1 cellular context compared by ENCODE assay signal in the genomic region with DNA sequence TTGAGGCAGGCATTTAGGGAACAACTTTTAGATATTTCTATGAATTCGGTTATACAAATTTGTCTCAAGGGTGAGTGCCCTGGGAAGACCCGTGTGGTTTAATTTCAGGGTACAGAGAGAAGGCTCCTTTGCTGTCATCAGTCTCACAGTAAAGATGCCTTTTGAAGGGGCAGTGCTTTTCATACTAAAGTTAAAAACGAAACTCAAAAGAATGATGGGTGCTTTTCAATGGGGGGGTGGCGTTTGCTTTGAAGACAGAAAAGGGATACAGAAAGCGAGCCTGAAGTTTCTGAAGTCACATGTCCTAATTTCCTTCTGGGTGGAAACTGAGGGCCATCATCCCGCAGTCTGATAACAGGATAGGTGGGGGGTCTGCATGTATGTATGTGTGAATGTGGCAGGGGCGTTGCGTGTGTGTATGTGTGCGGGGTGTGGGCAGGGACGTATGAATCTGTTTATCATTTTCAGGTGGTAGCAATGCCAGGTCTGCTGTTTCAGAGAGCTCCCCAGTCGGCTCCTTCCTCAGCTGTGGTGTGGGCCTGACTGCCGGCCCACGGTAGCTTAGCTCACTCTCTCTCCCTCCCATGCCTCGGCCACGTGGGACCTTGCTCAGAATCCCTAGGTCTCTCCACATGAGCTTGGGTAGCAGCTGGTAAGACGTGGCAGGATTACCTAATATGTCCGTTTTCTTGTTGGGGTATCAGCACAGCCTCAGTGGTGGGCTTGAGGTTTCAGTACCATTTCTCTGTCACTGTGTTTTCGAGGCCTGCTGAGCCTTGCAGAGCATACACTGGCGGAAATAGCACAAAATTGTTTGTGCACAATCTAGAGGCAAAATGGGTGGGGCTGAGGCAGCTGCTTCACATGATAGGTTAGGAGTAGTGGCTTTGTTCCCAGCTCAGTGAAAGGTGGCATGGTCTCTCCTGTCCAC.
TF ChIP-seq lines count a peak whose summit lies in the region.

No MANE protein-coding gene starts in this region.

TF ChIP-seq in K562, 482 proteins besides CTCF, POLR2A, EP300 and RAD21 (continued from another document and continues in another):
- no peak for TF ChIP-seq ID3 (CRISPR knock-in tag; IDR thresholded peaks at IDR 0.05)
- TF ChIP-seq ID3 (tag; IDR thresholded peaks at IDR 0.05), result no peak
- TF ChIP-seq BRD9 (IDR thresholded peaks at IDR 0.05; ENCODE audit: low read depth, partially characterized antibody), result no peak
- TF ChIP-seq SIX5 (IDR thresholded peaks at IDR 0.05; ENCODE audit: borderline replicate concordance in 1 of 2, insufficient read depth in 1 of 2, low read depth in 1 of 2, low read length in 2 of 2), result no peak
- no peak for TF ChIP-seq MXI1 (IDR thresholded peaks at IDR 0.05; ENCODE audit: low read depth, low read length)
- no peak for TF ChIP-seq TCFL5 (CRISPR knock-in tag; conservative IDR thresholded peaks at IDR 0.05)
- TF ChIP-seq, protein P1, sequence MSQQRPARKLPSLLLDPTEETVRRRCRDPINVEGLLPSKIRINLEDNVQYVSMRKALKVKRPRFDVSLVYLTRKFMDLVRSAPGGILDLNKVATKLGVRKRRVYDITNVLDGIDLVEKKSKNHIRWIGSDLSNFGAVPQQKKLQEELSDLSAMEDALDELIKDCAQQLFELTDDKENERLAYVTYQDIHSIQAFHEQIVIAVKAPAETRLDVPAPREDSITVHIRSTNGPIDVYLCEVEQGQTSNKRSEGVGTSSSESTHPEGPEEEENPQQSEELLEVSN (IDR thresholded peaks at IDR 0.05; ENCODE audit: borderline replicate concordance in 1 of 2, extremely low read depth in 1 of 2, insufficient read depth in 1 of 2, insufficient read length in 1 of 2, low read depth in 1 of 2, low read length in 1 of 2, poor library complexity in 1 of 2, severe bottlenecking in 1 of 2), result peak in 1 of 2 experiments; percentile 27
- no peak for TF ChIP-seq SPI1 (IDR thresholded peaks at IDR 0.05; ENCODE audit: borderline replicate concordance, low read depth, low read length)
- TF ChIP-seq ESRRA (IDR thresholded peaks at IDR 0.05; ENCODE audit: borderline replicate concordance, low read depth), result no peak
- TF ChIP-seq, protein P2, sequence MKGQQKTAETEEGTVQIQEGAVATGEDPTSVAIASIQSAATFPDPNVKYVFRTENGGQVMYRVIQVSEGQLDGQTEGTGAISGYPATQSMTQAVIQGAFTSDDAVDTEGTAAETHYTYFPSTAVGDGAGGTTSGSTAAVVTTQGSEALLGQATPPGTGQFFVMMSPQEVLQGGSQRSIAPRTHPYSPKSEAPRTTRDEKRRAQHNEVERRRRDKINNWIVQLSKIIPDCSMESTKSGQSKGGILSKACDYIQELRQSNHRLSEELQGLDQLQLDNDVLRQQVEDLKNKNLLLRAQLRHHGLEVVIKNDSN (CRISPR knock-in tag; IDR thresholded peaks at IDR 0.05), result peak; percentile 15; the same call in 1 of the 2 replicates
- no peak for TF ChIP-seq ZNF79 (CRISPR knock-in tag; IDR thresholded peaks at IDR 0.05; ENCODE audit: low read depth)
- TF ChIP-seq ZBTB17 (CRISPR knock-in tag; IDR thresholded peaks at IDR 0.05), result 0 out of 2 replicates have a peak, but pooled peaks have one; percentile 18
- no peak for TF ChIP-seq ZBTB8A (IDR thresholded peaks at IDR 0.05; ENCODE audit: partially characterized antibody)
- TF ChIP-seq THRAP3 (IDR thresholded peaks at IDR 0.05; ENCODE audit: borderline replicate concordance), result no peak
- TF ChIP-seq NR3C1 (CRISPR knock-in tag; IDR thresholded peaks at IDR 0.05), result no peak
- TF ChIP-seq, protein P3, sequence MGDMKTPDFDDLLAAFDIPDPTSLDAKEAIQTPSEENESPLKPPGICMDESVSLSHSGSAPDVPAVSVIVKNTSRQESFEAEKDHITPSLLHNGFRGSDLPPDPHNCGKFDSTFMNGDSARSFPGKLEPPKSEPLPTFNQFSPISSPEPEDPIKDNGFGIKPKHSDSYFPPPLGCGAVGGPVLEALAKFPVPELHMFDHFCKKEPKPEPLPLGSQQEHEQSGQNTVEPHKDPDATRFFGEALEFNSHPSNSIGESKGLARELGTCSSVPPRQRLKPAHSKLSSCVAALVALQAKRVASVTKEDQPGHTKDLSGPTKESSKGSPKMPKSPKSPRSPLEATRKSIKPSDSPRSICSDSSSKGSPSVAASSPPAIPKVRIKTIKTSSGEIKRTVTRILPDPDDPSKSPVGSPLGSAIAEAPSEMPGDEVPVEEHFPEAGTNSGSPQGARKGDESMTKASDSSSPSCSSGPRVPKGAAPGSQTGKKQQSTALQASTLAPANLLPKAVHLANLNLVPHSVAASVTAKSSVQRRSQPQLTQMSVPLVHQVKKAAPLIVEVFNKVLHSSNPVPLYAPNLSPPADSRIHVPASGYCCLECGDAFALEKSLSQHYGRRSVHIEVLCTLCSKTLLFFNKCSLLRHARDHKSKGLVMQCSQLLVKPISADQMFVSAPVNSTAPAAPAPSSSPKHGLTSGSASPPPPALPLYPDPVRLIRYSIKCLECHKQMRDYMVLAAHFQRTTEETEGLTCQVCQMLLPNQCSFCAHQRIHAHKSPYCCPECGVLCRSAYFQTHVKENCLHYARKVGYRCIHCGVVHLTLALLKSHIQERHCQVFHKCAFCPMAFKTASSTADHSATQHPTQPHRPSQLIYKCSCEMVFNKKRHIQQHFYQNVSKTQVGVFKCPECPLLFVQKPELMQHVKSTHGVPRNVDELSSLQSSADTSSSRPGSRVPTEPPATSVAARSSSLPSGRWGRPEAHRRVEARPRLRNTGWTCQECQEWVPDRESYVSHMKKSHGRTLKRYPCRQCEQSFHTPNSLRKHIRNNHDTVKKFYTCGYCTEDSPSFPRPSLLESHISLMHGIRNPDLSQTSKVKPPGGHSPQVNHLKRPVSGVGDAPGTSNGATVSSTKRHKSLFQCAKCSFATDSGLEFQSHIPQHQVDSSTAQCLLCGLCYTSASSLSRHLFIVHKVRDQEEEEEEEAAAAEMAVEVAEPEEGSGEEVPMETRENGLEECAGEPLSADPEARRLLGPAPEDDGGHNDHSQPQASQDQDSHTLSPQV (IDR thresholded peaks at IDR 0.05), result peak; percentile 71
- TF ChIP-seq ZNF57 (CRISPR knock-in tag; IDR thresholded peaks at IDR 0.05), result no peak
- no peak for TF ChIP-seq NUFIP1 (IDR thresholded peaks at IDR 0.05; ENCODE audit: partially characterized antibody)
- TF ChIP-seq PHB (CRISPR knock-in tag; IDR thresholded peaks at IDR 0.05), result no peak
- no peak for TF ChIP-seq EWSR1 (IDR thresholded peaks at IDR 0.05; ENCODE audit: borderline replicate concordance, low read depth, partially characterized antibody)
- TF ChIP-seq, protein P4, sequence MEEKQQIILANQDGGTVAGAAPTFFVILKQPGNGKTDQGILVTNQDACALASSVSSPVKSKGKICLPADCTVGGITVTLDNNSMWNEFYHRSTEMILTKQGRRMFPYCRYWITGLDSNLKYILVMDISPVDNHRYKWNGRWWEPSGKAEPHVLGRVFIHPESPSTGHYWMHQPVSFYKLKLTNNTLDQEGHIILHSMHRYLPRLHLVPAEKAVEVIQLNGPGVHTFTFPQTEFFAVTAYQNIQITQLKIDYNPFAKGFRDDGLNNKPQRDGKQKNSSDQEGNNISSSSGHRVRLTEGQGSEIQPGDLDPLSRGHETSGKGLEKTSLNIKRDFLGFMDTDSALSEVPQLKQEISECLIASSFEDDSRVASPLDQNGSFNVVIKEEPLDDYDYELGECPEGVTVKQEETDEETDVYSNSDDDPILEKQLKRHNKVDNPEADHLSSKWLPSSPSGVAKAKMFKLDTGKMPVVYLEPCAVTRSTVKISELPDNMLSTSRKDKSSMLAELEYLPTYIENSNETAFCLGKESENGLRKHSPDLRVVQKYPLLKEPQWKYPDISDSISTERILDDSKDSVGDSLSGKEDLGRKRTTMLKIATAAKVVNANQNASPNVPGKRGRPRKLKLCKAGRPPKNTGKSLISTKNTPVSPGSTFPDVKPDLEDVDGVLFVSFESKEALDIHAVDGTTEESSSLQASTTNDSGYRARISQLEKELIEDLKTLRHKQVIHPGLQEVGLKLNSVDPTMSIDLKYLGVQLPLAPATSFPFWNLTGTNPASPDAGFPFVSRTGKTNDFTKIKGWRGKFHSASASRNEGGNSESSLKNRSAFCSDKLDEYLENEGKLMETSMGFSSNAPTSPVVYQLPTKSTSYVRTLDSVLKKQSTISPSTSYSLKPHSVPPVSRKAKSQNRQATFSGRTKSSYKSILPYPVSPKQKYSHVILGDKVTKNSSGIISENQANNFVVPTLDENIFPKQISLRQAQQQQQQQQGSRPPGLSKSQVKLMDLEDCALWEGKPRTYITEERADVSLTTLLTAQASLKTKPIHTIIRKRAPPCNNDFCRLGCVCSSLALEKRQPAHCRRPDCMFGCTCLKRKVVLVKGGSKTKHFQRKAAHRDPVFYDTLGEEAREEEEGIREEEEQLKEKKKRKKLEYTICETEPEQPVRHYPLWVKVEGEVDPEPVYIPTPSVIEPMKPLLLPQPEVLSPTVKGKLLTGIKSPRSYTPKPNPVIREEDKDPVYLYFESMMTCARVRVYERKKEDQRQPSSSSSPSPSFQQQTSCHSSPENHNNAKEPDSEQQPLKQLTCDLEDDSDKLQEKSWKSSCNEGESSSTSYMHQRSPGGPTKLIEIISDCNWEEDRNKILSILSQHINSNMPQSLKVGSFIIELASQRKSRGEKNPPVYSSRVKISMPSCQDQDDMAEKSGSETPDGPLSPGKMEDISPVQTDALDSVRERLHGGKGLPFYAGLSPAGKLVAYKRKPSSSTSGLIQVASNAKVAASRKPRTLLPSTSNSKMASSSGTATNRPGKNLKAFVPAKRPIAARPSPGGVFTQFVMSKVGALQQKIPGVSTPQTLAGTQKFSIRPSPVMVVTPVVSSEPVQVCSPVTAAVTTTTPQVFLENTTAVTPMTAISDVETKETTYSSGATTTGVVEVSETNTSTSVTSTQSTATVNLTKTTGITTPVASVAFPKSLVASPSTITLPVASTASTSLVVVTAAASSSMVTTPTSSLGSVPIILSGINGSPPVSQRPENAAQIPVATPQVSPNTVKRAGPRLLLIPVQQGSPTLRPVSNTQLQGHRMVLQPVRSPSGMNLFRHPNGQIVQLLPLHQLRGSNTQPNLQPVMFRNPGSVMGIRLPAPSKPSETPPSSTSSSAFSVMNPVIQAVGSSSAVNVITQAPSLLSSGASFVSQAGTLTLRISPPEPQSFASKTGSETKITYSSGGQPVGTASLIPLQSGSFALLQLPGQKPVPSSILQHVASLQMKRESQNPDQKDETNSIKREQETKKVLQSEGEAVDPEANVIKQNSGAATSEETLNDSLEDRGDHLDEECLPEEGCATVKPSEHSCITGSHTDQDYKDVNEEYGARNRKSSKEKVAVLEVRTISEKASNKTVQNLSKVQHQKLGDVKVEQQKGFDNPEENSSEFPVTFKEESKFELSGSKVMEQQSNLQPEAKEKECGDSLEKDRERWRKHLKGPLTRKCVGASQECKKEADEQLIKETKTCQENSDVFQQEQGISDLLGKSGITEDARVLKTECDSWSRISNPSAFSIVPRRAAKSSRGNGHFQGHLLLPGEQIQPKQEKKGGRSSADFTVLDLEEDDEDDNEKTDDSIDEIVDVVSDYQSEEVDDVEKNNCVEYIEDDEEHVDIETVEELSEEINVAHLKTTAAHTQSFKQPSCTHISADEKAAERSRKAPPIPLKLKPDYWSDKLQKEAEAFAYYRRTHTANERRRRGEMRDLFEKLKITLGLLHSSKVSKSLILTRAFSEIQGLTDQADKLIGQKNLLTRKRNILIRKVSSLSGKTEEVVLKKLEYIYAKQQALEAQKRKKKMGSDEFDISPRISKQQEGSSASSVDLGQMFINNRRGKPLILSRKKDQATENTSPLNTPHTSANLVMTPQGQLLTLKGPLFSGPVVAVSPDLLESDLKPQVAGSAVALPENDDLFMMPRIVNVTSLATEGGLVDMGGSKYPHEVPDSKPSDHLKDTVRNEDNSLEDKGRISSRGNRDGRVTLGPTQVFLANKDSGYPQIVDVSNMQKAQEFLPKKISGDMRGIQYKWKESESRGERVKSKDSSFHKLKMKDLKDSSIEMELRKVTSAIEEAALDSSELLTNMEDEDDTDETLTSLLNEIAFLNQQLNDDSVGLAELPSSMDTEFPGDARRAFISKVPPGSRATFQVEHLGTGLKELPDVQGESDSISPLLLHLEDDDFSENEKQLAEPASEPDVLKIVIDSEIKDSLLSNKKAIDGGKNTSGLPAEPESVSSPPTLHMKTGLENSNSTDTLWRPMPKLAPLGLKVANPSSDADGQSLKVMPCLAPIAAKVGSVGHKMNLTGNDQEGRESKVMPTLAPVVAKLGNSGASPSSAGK (IDR thresholded peaks at IDR 0.05), result peak; percentile 87
- no peak for TF ChIP-seq CBX3 (IDR thresholded peaks at IDR 0.05; ENCODE audit: borderline replicate concordance in 1 of 2, low read length in 2 of 2)
- no peak for TF ChIP-seq SFPQ (IDR thresholded peaks at IDR 0.05; ENCODE audit: low read depth, low read length)
- TF ChIP-seq, protein P5, sequence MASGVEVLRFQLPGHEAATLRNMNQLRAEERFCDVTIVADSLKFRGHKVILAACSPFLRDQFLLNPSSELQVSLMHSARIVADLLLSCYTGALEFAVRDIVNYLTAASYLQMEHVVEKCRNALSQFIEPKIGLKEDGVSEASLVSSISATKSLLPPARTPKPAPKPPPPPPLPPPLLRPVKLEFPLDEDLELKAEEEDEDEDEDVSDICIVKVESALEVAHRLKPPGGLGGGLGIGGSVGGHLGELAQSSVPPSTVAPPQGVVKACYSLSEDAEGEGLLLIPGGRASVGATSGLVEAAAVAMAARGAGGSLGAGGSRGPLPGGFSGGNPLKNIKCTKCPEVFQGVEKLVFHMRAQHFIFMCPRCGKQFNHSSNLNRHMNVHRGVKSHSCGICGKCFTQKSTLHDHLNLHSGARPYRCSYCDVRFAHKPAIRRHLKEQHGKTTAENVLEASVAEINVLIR (CRISPR knock-in tag; IDR thresholded peaks at IDR 0.05), result no peak
- no peak for TF ChIP-seq RHOXF2B (CRISPR knock-in tag; conservative IDR thresholded peaks at IDR 0.05)
- TF ChIP-seq, protein P6, sequence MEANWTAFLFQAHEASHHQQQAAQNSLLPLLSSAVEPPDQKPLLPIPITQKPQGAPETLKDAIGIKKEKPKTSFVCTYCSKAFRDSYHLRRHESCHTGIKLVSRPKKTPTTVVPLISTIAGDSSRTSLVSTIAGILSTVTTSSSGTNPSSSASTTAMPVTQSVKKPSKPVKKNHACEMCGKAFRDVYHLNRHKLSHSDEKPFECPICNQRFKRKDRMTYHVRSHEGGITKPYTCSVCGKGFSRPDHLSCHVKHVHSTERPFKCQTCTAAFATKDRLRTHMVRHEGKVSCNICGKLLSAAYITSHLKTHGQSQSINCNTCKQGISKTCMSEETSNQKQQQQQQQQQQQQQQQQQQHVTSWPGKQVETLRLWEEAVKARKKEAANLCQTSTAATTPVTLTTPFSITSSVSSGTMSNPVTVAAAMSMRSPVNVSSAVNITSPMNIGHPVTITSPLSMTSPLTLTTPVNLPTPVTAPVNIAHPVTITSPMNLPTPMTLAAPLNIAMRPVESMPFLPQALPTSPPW (CRISPR knock-in tag; IDR thresholded peaks at IDR 0.05), result no peak
